8 cellular contexts compared by ENCODE assay signal in the genomic region with DNA sequence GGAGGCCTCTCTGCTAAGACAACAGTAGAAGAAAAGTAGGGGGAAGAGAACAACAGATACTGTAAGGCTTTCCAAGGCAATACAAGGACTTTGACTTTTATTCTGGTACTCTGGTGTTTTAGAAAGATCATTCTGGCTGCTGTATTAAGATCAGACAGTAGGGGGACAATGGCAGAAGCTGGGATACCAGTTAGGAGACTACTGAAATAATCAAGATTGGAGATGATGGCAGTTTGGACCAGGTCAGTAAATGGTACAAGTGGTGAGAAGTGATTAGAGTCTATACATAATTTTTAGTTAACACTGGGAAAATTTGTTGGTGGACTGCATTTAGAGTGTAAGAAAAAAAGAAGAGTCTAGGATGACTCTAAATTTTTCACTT.
DNase-seq lines count a peak whose midpoint lies in the region; ATAC-seq and TF ChIP-seq lines count a peak whose summit lies in the region.

No MANE protein-coding gene starts in this region.

- H3K9ac ChIP-seq in DND-41 (ENCODE audit: low read depth, low read length), result no peak overlapping the region

- H3K79me2 ChIP-seq in DND-41 (ENCODE audit: insufficient read depth, low read length), result no peaks in the 10 kb centered on the region

- H3K4me2 ChIP-seq in DND-41 (ENCODE audit: insufficient read depth, low read length), result no peak overlapping the region

- intact Hi-C loops in tibial artery (cut with DNase I; ENCODE audit: low total_unique reads), result loop anchor here (10.0 kb wide), 1 partner anchor 213 kb away; no protein-coding TSS in a partner anchor

- H3K4me1 ChIP-seq in DND-41 (ENCODE audit: insufficient read depth, low read length), result no peaks in the 10 kb centered on the region
- H3K4me1 ChIP-seq in tibial artery, result no peaks in the 10 kb centered on the region

- H3K27ac ChIP-seq in DND-41 (ENCODE audit: low read length) (no peak overlapping the region), tibial artery (no peak overlapping the region)

- peak; percentile 62; the same call in 2 of the 3 replicates for ATAC-seq in DND-41 (ENCODE audit: insufficient read depth, low read depth)
- ATAC-seq in HG03342 (IDR thresholded peaks at IDR 0.05; ENCODE audit: unreplicated experiment), result no peak

- H3K9me3 ChIP-seq in DND-41 (ENCODE audit: insufficient read depth, low read length, severe bottlenecking), result no peaks in the 10 kb centered on the region
- H3K9me3 ChIP-seq in tibial artery, result no peaks in the 10 kb centered on the region

- no peaks in the 10 kb centered on the region for H4K20me1 ChIP-seq in DND-41 (ENCODE audit: insufficient read depth, low read length)

- no peak overlapping the region for H3K4me3 ChIP-seq in DND-41 (ENCODE audit: low read depth in 1 of 2, low read length in 2 of 2)
- H3K4me3 ChIP-seq in HFF-Myc (replicated peaks; ENCODE audit: low read depth, low read length), result no peak overlapping the region
- H3K4me3 ChIP-seq in tibial artery, result no peak overlapping the region

- H3K27me3 ChIP-seq in DND-41 (ENCODE audit: insufficient read depth, low read length, poor library complexity), result no peaks in the 10 kb centered on the region
- H3K27me3 ChIP-seq in tibial artery, result no peaks in the 10 kb centered on the region

- DNase-seq in DND-41 (no peak), HFF-Myc (ENCODE audit: extremely low read depth, low read depth) (peak; percentile 12), RPMI8226 (peak; percentile 35), fibroblast of the conjunctiva (ENCODE audit: low read depth) (peak; percentile 10), tibial artery (no peak)
- DNase-seq in activated CD4-positive, alpha-beta T cell treated with anti-CD3 and anti-CD28 coated beads, Interleukin-2, amount 50 U/mL, for 4 hours, result no peak
- no peak for DNase-seq in NK-92 treated with Interleukin-12 subunit alpha and Interleukin-12 subunit beta, amount 100 ng/mL, for 24 hours (lab: John Stamatoyannopoulos, UW)

- no peak overlapping the region for H2AFZ ChIP-seq in DND-41 (ENCODE audit: low read depth, low read length)

- H3K36me3 ChIP-seq in DND-41 (ENCODE audit: insufficient read depth, low read length), result peaks cover 79% of the 10 kb centered on the region
- peaks cover 60 to 68% (median 65%) of the 10 kb centered on the region in 3 donors for H3K36me3 ChIP-seq in tibial artery

- TF ChIP-seq CTCF in DND-41 (IDR thresholded peaks at IDR 0.05; ENCODE audit: borderline replicate concordance, extremely low read depth, low read length, poor library complexity, severe bottlenecking) (peak; percentile 61), HFF-Myc (IDR thresholded peaks at IDR 0.05; ENCODE audit: low read depth, low read length, missing control alignments) (peak; percentile 55), tibial artery (IDR thresholded peaks at IDR 0.05) (peak; percentile 33 to 36)

Comparison
In these comparisons a context has a peak if more than half of its experiments do, and no peak if none do; other contexts are left out.
1. DNase-seq: peak in HFF-Myc (single experiment), RPMI8226 (single experiment) and fibroblast of the conjunctiva (single experiment); none in DND-41 (single experiment), tibial artery (0 of 2), activated CD4-positive, alpha-beta T cell treated with anti-CD3 and anti-CD28 coated beads, Interleukin-2, amount 50 U/mL, for 4 hours (0 of 2) and NK-92 treated with Interleukin-12 subunit alpha and Interleukin-12 subunit beta, amount 100 ng/mL, for 24 hours (single experiment).
2. Peak in every context shown above with its lines, with median percentiles within 50 percentile points of each other: CTCF ChIP-seq.